8 cellular contexts compared by ENCODE assay signal in the genomic region with DNA sequence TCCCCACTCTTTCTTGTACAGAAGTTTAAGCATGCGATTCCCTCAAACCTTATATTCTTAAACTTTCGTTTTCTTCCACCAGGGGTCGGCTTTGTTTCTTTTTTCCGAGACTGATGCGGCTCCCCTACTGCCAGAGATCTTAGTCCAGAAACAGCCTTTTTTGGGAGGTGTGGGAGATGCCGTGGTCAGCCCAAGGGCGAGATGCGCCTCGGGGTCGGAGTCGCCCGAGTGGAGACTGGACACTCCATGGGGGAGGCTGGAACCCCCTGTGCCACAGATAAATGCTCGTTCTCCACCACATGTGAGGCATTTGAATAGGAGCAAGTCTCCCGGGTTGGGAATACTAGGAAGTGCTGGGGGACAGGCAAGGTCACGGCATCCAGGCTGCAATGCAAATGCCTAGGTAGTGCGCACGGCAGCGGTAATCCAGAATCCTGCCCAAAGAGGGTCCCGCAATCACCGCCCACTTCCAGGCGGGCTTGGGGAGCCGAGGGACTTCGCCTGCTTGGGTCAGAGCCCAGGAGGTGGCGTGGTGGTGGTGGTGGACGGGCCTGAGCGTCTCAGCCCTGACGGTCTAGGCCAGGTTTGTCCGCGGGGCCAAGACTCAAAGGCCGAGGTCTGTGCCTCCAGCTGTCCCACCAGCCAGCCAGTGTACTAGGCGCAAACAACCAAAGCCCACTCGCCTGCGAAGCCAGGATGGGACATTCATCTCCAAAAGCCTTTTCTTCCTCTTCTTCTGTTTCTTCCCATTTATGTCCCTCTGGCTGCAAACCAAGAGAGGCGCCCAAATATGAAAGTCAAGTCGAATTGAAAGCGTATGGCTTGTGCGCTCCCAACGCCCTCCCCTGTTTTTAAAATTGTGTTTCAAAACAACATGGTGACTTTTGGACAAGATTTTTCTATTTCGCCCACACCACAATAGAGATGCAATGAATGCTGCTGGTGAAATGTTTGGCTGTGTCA. TPM values are rescaled to one million over a fixed set of nuclear protein-coding genes. Genes with fewer than 3 reads are reported as not detected.
DNase-seq lines count a peak whose midpoint lies in the region; ATAC-seq and TF ChIP-seq lines count a peak whose summit lies in the region.

No MANE protein-coding gene starts in this region.

- no peaks in the 10 kb centered on the region for H3K79me2 ChIP-seq in PC-3 (ENCODE audit: low read length)

- no peaks in the 10 kb centered on the region for H4K20me1 ChIP-seq in PC-3 (ENCODE audit: low read length)

- H3K4me2 ChIP-seq in PC-3 (ENCODE audit: low read length) = peak overlapping the region; percentile 58

- DNase-seq in DMS 273 treated with DMSO at 0.1 percent for 48 hours (lab: John Stamatoyannopoulos, UW) (peak; percentile 13), HL-60 (ENCODE audit: low read depth in 1 of 2, low spot score in 1 of 2) (peak in 1 of 2 experiments; percentile 45), PC-3 (peak; percentile 64), cardiac fibroblast (ENCODE audit: low read depth in 2 of 2) (peak; percentile 70 to 77), left colon (peak in 1 of 2 donors; percentile 13), cerebellum (ENCODE audit: low spot score) (no peak)

- TF ChIP-seq CTCF in HL-60 (IDR thresholded peaks at IDR 0.05; ENCODE audit: insufficient read depth, low read length) = no peak
- peak; percentile 70 for TF ChIP-seq CTCF in PC-3 (conservative IDR thresholded peaks at IDR 0.05; ENCODE audit: low read depth, low read length)
- peak; percentile 51 for TF ChIP-seq CTCF in cardiac fibroblast (IDR thresholded peaks at IDR 0.05; ENCODE audit: low read depth, low read length)

- POLR2A ChIA-PET in PC-3 (lab: Charles Lee; ENCODE audit: unreplicated experiment) = no interaction called here

- no peaks in the 10 kb centered on the region for H3K9me2 ChIP-seq in PC-3 (replicated peaks; ENCODE audit: low read length)

- H3K4me3 ChIP-seq in HL-60 (replicated peaks; ENCODE audit: insufficient read depth, low read length) = peak overlapping the region; percentile 27
- peak overlapping the region; percentile 13; the same call in 1 of the 2 replicates for H3K4me3 ChIP-seq in PC-3 (ENCODE audit: low read length)
- H3K4me3 ChIP-seq in cardiac fibroblast (replicated peaks in 1 of 2; ENCODE audit: low read depth in 2 of 2, low read length in 2 of 2) = peak overlapping the region; percentile 34 to 37
- peak overlapping the region; percentile 43 to 79 (median 59) for H3K4me3 ChIP-seq in subcutaneous abdominal adipose tissue (ENCODE audit: low read depth in 1 of 5, low read length in 5 of 5)

- no peaks in the 10 kb centered on the region for H3F3A ChIP-seq in PC-3 (ENCODE audit: low read length, unreplicated experiment)

- BruUV-seq in PC-3 (replicated peaks; lab: Mats Ljungman, UMichigan) = no TSS peak

- ATAC-seq in PC-3 (peak; percentile 44), left colon (peak; percentile 40), HG03025 (IDR thresholded peaks at IDR 0.05; ENCODE audit: low FRiP score, unreplicated experiment) (no peak)

- 0 out of 2 replicates have a peak overlapping the region, but pooled peaks have one; percentile 53 for H2AFZ ChIP-seq in PC-3 (ENCODE audit: low read length)

- H3K9ac ChIP-seq in PC-3 (ENCODE audit: low read length) (no peak overlapping the region), subcutaneous abdominal adipose tissue (ENCODE audit: low read length in 5 of 5) (peak overlapping the region in 1 of 5 donors; percentile 21)

- H3K27ac ChIP-seq in HL-60 (replicated peaks) = no peak overlapping the region
- no peak overlapping the region for H3K27ac ChIP-seq in PC-3 (ENCODE audit: low read length)
- no peak overlapping the region for H3K27ac ChIP-seq in subcutaneous abdominal adipose tissue (ENCODE audit: low read depth, low read length)

- CTCF ChIA-PET in PC-3 (lab: Charles Lee) = interaction anchor here (1.5 kb wide), 1 partner anchor 378 kb away, joined by 4 read pairs; no protein-coding TSS in a partner anchor

- H3K36me3 ChIP-seq in PC-3 (ENCODE audit: low read depth, low read length) (no peaks in the 10 kb centered on the region), subcutaneous abdominal adipose tissue (ENCODE audit: control insufficient read depth in 5 of 5, insufficient read depth in 5 of 5, low read length in 5 of 5) (no peaks in the 10 kb centered on the region)

- intact Hi-C loops in PC-3 (cut with micrococcal nuclease) = loop anchor here (1.0 to 10.0 kb wide), 3 partner anchors 111 to 413 kb away; no protein-coding TSS in a partner anchor
- intact Hi-C loops in left colon (cut with DNase I, micrococcal nuclease) = loop anchor here in 1 of 2 donors (5.0 to 10.0 kb wide), 2 partner anchors 381 to 413 kb away; no protein-coding TSS in a partner anchor

- H3K27me3 ChIP-seq in HL-60 (ENCODE audit: insufficient read depth, poor library complexity, severe bottlenecking) = peaks cover 30% of the 10 kb centered on the region
- H3K27me3 ChIP-seq in PC-3 (ENCODE audit: low read length) = no peaks in the 10 kb centered on the region
- peaks cover 16 to 39% (median 33%) of the 10 kb centered on the region in 5 donors for H3K27me3 ChIP-seq in subcutaneous abdominal adipose tissue (ENCODE audit: control insufficient read depth in 5 of 5, insufficient read depth in 4 of 5, low read length in 5 of 5)

- no peaks in the 10 kb centered on the region for H3K9me3 ChIP-seq in PC-3 (ENCODE audit: low read length)
- no peaks in the 10 kb centered on the region for H3K9me3 ChIP-seq in subcutaneous abdominal adipose tissue (ENCODE audit: control insufficient read depth in 5 of 5, low read length in 5 of 5)

- no peaks in the 10 kb centered on the region for H3K4me1 ChIP-seq in PC-3 (ENCODE audit: insufficient read depth, low read length)
- peaks cover 6 to 51% (median 47%) of the 10 kb centered on the region in 5 donors for H3K4me1 ChIP-seq in subcutaneous abdominal adipose tissue (ENCODE audit: control insufficient read depth in 5 of 5, insufficient read depth in 5 of 5, low read length in 5 of 5)

RNA-seq across cellular contexts. Expression of a gene that starts 39.3 kb away (rescaled TPM):
- total RNA-seq in PC-3 (2014; rRNA removed) (12.4 and 13.5 TPM in 2 replicates), left colon (10 to 100 TPM; 25.0 to 32.0 TPM), cerebellum (23.4 TPM)

RNA-seq across cellular contexts. Expression of a gene that starts 52.0 kb away (rescaled TPM):
- total RNA-seq in PC-3 (2014; rRNA removed) = 0.07 TPM in 1 of 2 replicates, not detected in the other
- total RNA-seq in left colon = not detected
- not detected for total RNA-seq in cerebellum
